2 cellular contexts compared by ENCODE assay signal in the genomic region with DNA sequence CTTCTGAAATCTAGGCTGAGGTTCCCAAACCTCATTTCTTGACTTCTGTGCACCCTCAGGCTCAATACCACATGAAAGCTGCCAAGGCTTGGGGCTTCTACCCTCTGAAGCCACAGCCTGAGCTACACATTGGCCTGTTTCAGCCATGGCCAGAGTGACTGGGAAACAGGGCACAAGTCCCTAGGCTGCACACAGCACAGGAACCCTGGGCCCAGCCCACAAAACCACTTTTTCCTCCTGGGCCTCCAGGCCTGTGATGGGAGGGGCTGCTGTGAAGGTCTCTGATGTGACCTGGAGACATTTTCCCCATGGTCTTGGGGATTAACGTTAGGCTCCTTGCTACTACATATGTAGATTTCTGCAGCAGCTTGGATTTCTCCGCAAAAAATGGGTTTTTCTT.
A peak's percentile ranks its signal among the peaks of the same experiment; 100 is the strongest.
DNase-seq lines count a peak whose midpoint lies in the region; ATAC-seq, FAIRE-seq and TF ChIP-seq lines count a peak whose summit lies in the region.
"Not testable (repeated sequence)": the region's sequence is repeated elsewhere in the genome, so short reads cannot be mapped to it uniquely, and the experiment has no call there.

No MANE protein-coding gene starts in this region.

- not testable (repeated sequence) for H3K4me3 ChIP-seq in A549; HEK293 (ENCODE audit: low read depth, low read length)

- FAIRE-seq in A549 (lab: Jason Lieb, UNC) = not testable (repeated sequence)

- WGBS in A549 (ENCODE audit: missing lambda C conversion rate) = 55% methylated on average over 2 of the region's 2 CpGs

- H3K4me2 ChIP-seq in A549 = not testable (repeated sequence)

- TF ChIP-seq EP300 in A549 (IDR thresholded peaks at IDR 0.05) = not testable (repeated sequence)

- not testable (repeated sequence) for H3K36me3 ChIP-seq in HEK293 (ENCODE audit: control insufficient read depth in 2 of 2, insufficient read depth in 1 of 2, low read length in 2 of 2)

- POLR2A ChIA-PET in A549 (lab: Yijun Ruan, JAX); HEK293 (lab: Yijun Ruan, JAX): not testable (repeated sequence)

- not testable (repeated sequence) for ATAC-seq in A549

- not testable (repeated sequence) for H3K27ac ChIP-seq in A549; HEK293 (ENCODE audit: extremely low read depth, low read depth, low read length)

- not testable (repeated sequence) for TF ChIP-seq POLR2A in A549 (IDR thresholded peaks at IDR 0.05; ENCODE audit: low read length)

- CTCF ChIA-PET in A549 (lab: Yijun Ruan, JAX); HEK293 (lab: Yijun Ruan, JAX): not testable (repeated sequence)

- TF ChIP-seq CTCF in A549 (IDR thresholded peaks at IDR 0.05); HEK293 (tag by site-specific recombination; IDR thresholded peaks at IDR 0.05): not testable (repeated sequence)

- DNase-seq in A549 (ENCODE audit: low read depth in 1 of 2, low spot score in 1 of 2) = not testable (repeated sequence)

- H3K4me1 ChIP-seq in A549; HEK293 (ENCODE audit: control insufficient read depth, insufficient read depth, low read length): not testable (repeated sequence)

- H3K9me3 ChIP-seq in A549 = peaks cover 15% of the 10 kb centered on the region; the same call in 1 of the 3 replicates
- H3K9me3 ChIP-seq in HEK293 (ENCODE audit: control insufficient read depth, insufficient read depth, low read depth, low read length) = not testable (repeated sequence)

- TF ChIP-seq RAD21 in A549 (conservative IDR thresholded peaks at IDR 0.05 in 1 of 2, IDR thresholded peaks at IDR 0.05 in 1 of 2) = not testable (repeated sequence)

TF ChIP-seq in A549, 52 proteins besides CTCF, POLR2A, EP300 and RAD21:
- peak; percentile 69 for TF ChIP-seq ZFP36 (IDR thresholded peaks at IDR 0.05; ENCODE audit: borderline replicate concordance, partially characterized antibody)

TF ChIP-seq in HEK293, 187 proteins besides CTCF, POLR2A, EP300 and RAD21:
- peak; percentile 83 for TF ChIP-seq ZNF585B (tag by site-specific recombination; IDR thresholded peaks at IDR 0.05)
TF ChIP-seq in HEK293: peak in this region for 1; not testable (repeated sequence) for 186.
